28 cellular contexts compared by ENCODE assay signal in genomic region chr5:32109236-32109635, GRCh38.
DNase-seq lines count a peak whose midpoint lies in the region; ATAC-seq and TF ChIP-seq lines count a peak whose summit lies in the region.
"Had no signal": no experiment of that assay in that cellular context is flagged by ENCODE, and none has a peak within 500 bp of the region (broad histone marks: within the 10 kb centered on the region; RNA-seq: fewer than 3 reads in every experiment).

No MANE protein-coding gene starts in this region.

- no peak for DNase-seq in activated CD4-positive, alpha-beta T cell treated with anti-CD3 and anti-CD28 coated beads, Interleukin-2, amount 10 ng/mL, durations not matched to agents 24 days and 14 days
- DNase-seq in activated CD4-positive, alpha-beta T cell treated with anti-CD3 and anti-CD28 coated beads, Interleukin-2, amount 50 U/mL, for 4 hours, result no peak
- peak; percentile 78 to 88 for DNase-seq in NCI-H526 (lab: John Stamatoyannopoulos, UW)
- DNase-seq in fibroblast of lung (ENCODE audit: low read depth in 2 of 2), result peak; percentile 14 to 25
- DNase-seq in progenitor cell of endocrine pancreas (ENCODE audit: low spot score, unreplicated experiment), result no peak
- DNase-seq in NCI-H1092 (lab: John Stamatoyannopoulos, UW), result no peak
- no peak for DNase-seq in RWPE1 (ENCODE audit: low spot score)
- DNase-seq: 8988T; activated effector memory CD4-positive, alpha-beta T cell treated with Interleukin-2 at 50 U/mL for 16 hours; amniotic stem cell; erythroblast; HCEC 1CT; head of caudate nucleus; KBM-7; NCI-H1694 treated with DMSO at 0.1 percent for 48 hours; NCI-H69; nucleus accumbens; RPMI8226; SK-N-SH; stimulated activated CD4-positive, alpha-beta T cell treated with anti-CD3 and anti-CD28 coated beads, Interleukin-2, amount 100 ng/mL, for 48 hours; stimulated activated naive B cell treated with anti-CD40 and anti-IgM and Interleukin-4, amounts not matched to agents 10 μg/mL and 1 μg/mL and 100 μg/mL, for 72 hours; tibial artery; WERI-Rb-1 had no signal

- POLR2A ChIA-PET in RWPE1 (lab: Yijun Ruan, JAX; ENCODE audit: low non-redundant PET), result no interaction called here

- no peak overlapping the region for H3K4me2 ChIP-seq in fibroblast of lung (ENCODE audit: extremely low read depth, insufficient read depth, low read length)
- H3K4me2 ChIP-seq: SK-N-SH, smooth muscle cell had no signal

- CTCF ChIA-PET in RWPE1 (lab: Yijun Ruan, JAX), result interaction anchor here (0.8 to 0.9 kb wide), 2 partner anchors 28 to 527 kb away, joined by 3 to 5 read pairs; no protein-coding TSS in a partner anchor

- H3K4me1 ChIP-seq in fibroblast of lung (ENCODE audit: control insufficient read depth, extremely low read depth, insufficient read depth, low read length), result no peaks in the 10 kb centered on the region

- no peaks in the 10 kb centered on the region for H3K27me3 Mint-ChIP-seq in activated CD4-positive, alpha-beta T cell treated with anti-CD3 and anti-CD28 coated beads, Interleukin-2, amount 10 ng/mL, durations not matched to agents 24 days and 14 days
- H3K27me3 Mint-ChIP-seq in progenitor cell of endocrine pancreas, result no peaks in the 10 kb centered on the region
- H3K27me3 Mint-ChIP-seq: central memory CD8-positive, alpha-beta T cell; stimulated activated naive B cell treated with anti-CD40 and anti-IgM and Interleukin-4, amounts not matched to agents 10 μg/mL and 1 μg/mL and 100 μg/mL, for 72 hours had no signal

- H3K36me3 ChIP-seq in fibroblast of lung (ENCODE audit: control insufficient read depth, insufficient read depth, low read length), result peaks cover 19% of the 10 kb centered on the region

- H3K9me3 ChIP-seq in fibroblast of lung (ENCODE audit: control insufficient read depth, insufficient read depth, low read depth, low read length), result no peaks in the 10 kb centered on the region
- H3K9me3 ChIP-seq: SK-N-SH, tibial artery had no signal

- peaks cover 4% of the 10 kb centered on the region for H3K4me1 Mint-ChIP-seq in activated CD4-positive, alpha-beta T cell treated with anti-CD3 and anti-CD28 coated beads, Interleukin-2, amount 10 ng/mL, durations not matched to agents 24 days and 14 days
- H3K4me1 Mint-ChIP-seq in progenitor cell of endocrine pancreas (ENCODE audit: low read depth), result peaks cover 24% of the 10 kb centered on the region

- no peaks in the 10 kb centered on the region for H3K9me3 Mint-ChIP-seq in activated CD4-positive, alpha-beta T cell treated with anti-CD3 and anti-CD28 coated beads, Interleukin-2, amount 10 ng/mL, durations not matched to agents 24 days and 14 days
- H3K9me3 Mint-ChIP-seq in progenitor cell of endocrine pancreas (ENCODE audit: low read depth), result no peaks in the 10 kb centered on the region
- H3K9me3 Mint-ChIP-seq: central memory CD8-positive, alpha-beta T cell; stimulated activated naive B cell treated with anti-CD40 and anti-IgM and Interleukin-4, amounts not matched to agents 10 μg/mL and 1 μg/mL and 100 μg/mL, for 72 hours; T-helper 2 cell treated with Interferon-gamma antibody and Interleukin-4, amounts not matched to agents 5 μg/mL and 100 μg/mL, for 36 hours had no signal

- no peak overlapping the region for H3K27ac ChIP-seq in fibroblast of lung (ENCODE audit: insufficient read depth, low read length)
- H3K27ac ChIP-seq in RWPE1, result no peak overlapping the region
- H3K27ac ChIP-seq: C4-2B, tibial artery, WERI-Rb-1 had no signal

- H4K20me1 ChIP-seq in fibroblast of lung (ENCODE audit: control insufficient read depth, extremely low read depth, insufficient read depth, low read length), result no peaks in the 10 kb centered on the region

- ATAC-seq in GM21529 (IDR thresholded peaks at IDR 0.05; ENCODE audit: unreplicated experiment), result no peak
- ATAC-seq: stimulated activated naive B cell treated with anti-CD40 and anti-IgM and Interleukin-4, amounts not matched to agents 10 μg/mL and 1 μg/mL and 100 μg/mL, for 72 hours had no signal

- H3K4me3 ChIP-seq in fibroblast of lung (replicated peaks in 1 of 4; ENCODE audit: control extremely low read depth in 1 of 4, insufficient read depth in 1 of 4, low read depth in 3 of 4, low read length in 4 of 4), result no peak overlapping the region
- H3K4me3 ChIP-seq: smooth muscle cell, tibial artery had no signal

- no peak overlapping the region for H2AFZ ChIP-seq in fibroblast of lung (ENCODE audit: low read length)

- H3K27ac Mint-ChIP-seq in activated CD4-positive, alpha-beta T cell treated with anti-CD3 and anti-CD28 coated beads, Interleukin-2, amount 10 ng/mL, durations not matched to agents 24 days and 14 days, result peak overlapping the region; percentile 14
- H3K27ac Mint-ChIP-seq in progenitor cell of endocrine pancreas, result peak overlapping the region; percentile 33
- H3K27ac Mint-ChIP-seq: stimulated activated naive B cell treated with anti-CD40 and anti-IgM and Interleukin-4, amounts not matched to agents 10 μg/mL and 1 μg/mL and 100 μg/mL, for 72 hours; T-helper 2 cell treated with Interferon-gamma antibody and Interleukin-4, amounts not matched to agents 5 μg/mL and 100 μg/mL, for 36 hours had no signal

- no peaks in the 10 kb centered on the region for H3K27me3 ChIP-seq in fibroblast of lung (ENCODE audit: control insufficient read depth, insufficient read depth, low read length)
- H3K27me3 ChIP-seq: tibial artery had no signal

- peaks cover 2% of the 10 kb centered on the region for H3K79me2 ChIP-seq in fibroblast of lung (ENCODE audit: control insufficient read depth, insufficient read depth, low read length)

- TF ChIP-seq CTCF in fibroblast of lung (conservative IDR thresholded peaks at IDR 0.05 in 1 of 2, IDR thresholded peaks at IDR 0.05 in 1 of 2; ENCODE audit: low read depth in 1 of 2, low read length in 2 of 2), result no peak
- TF ChIP-seq CTCF in progenitor cell of endocrine pancreas (IDR thresholded peaks at IDR 0.05; ENCODE audit: unreplicated experiment), result no peak
- no peak for TF ChIP-seq CTCF in RWPE1 (conservative IDR thresholded peaks at IDR 0.05; ENCODE audit: low read depth)

- H3K4me3 Mint-ChIP-seq in activated CD4-positive, alpha-beta T cell treated with anti-CD3 and anti-CD28 coated beads, Interleukin-2, amount 10 ng/mL, durations not matched to agents 24 days and 14 days, result no peak overlapping the region
- H3K4me3 Mint-ChIP-seq in progenitor cell of endocrine pancreas (ENCODE audit: low read depth), result no peak overlapping the region
- H3K4me3 Mint-ChIP-seq: central memory CD8-positive, alpha-beta T cell; stimulated activated naive B cell treated with anti-CD40 and anti-IgM and Interleukin-4, amounts not matched to agents 10 μg/mL and 1 μg/mL and 100 μg/mL, for 72 hours; T-helper 2 cell treated with Interferon-gamma antibody and Interleukin-4, amounts not matched to agents 5 μg/mL and 100 μg/mL, for 36 hours had no signal

- H3K36me3 Mint-ChIP-seq in activated CD4-positive, alpha-beta T cell treated with anti-CD3 and anti-CD28 coated beads, Interleukin-2, amount 10 ng/mL, durations not matched to agents 24 days and 14 days (ENCODE audit: low read depth), result peaks cover 43% of the 10 kb centered on the region
- peaks cover 31% of the 10 kb centered on the region for H3K36me3 Mint-ChIP-seq in progenitor cell of endocrine pancreas (ENCODE audit: insufficient read depth)

- intact Hi-C loops in activated CD4-positive, alpha-beta T cell treated with anti-CD3 and anti-CD28 coated beads, Interleukin-2, amount 10 ng/mL, durations not matched to agents 24 days and 14 days (cut with micrococcal nuclease), result no loop called here

- H3K9ac ChIP-seq in fibroblast of lung (ENCODE audit: insufficient read depth, low read length), result no peak overlapping the region
- H3K9ac ChIP-seq: SK-N-SH had no signal

Comparison
In these comparisons a context has a peak if more than half of its experiments do, and no peak if none do; other contexts are left out.
1. DNase-seq: peak in NCI-H526 (2 of 2) and fibroblast of lung (2 of 2); none in activated CD4-positive, alpha-beta T cell treated with anti-CD3 and anti-CD28 coated beads, Interleukin-2, amount 10 ng/mL, durations not matched to agents 24 days and 14 days (single experiment), activated CD4-positive, alpha-beta T cell treated with anti-CD3 and anti-CD28 coated beads, Interleukin-2, amount 50 U/mL, for 4 hours (0 of 2), progenitor cell of endocrine pancreas (single experiment), NCI-H1092 (single experiment) and RWPE1 (single experiment).